ENCODE assay signal across 16 cellular contexts in the genomic region with DNA sequence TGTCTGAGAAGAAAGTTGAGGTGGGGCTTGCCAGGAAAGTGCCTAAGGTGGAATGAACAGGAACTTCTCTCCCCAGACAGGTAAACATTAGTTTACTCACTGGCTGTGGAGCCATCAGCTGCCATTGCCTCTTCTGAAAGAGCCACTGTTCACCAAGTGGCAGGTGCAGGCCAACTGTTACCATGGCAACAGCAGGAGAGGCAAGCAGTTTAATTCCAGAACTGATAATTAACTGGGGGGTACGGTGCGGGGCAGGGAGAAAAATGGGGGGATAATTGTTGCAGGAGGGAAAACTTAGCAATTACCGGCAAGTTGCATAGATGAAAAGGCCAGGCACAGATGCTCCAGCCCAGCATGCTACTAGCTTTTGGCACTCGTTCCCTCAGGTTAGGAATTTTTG.
DNase-seq lines count a peak whose midpoint lies in the region; ATAC-seq and FAIRE-seq lines count a peak whose summit lies in the region.
"Had no signal": no experiment of that assay in that cellular context is flagged by ENCODE, and none has a peak within 500 bp of the region (broad histone marks: within the 10 kb centered on the region; RNA-seq: fewer than 3 reads in every experiment).

No MANE protein-coding gene starts in this region.

- no peak for FAIRE-seq in urothelium cell line (lab: Jason Lieb, UNC)
- FAIRE-seq: HTR-8/SVneo had no signal

- peak; percentile 76 for DNase-seq in DMS53 (lab: John Stamatoyannopoulos, UW)
- peak; percentile 8 to 99 (median 93) for DNase-seq in NCI-H1417 (lab: John Stamatoyannopoulos, UW)
- DNase-seq in NCI-H748 (lab: John Stamatoyannopoulos, UW; ENCODE audit: unreplicated experiment) = peak; percentile 99
- peak; percentile 51 for DNase-seq in medulla oblongata (ENCODE audit: extremely low spot score)
- no peak for DNase-seq in urothelium cell line (ENCODE audit: low spot score)
- DNase-seq in RPMI8226 = no peak
- DNase-seq: activated CD8-positive, alpha-beta T cell treated with anti-CD3 and anti-CD28 coated beads, Interleukin-2, amount 10 ng/mL, durations not matched to agents 7 days and 5 days; activated naive CD8-positive, alpha-beta T cell treated with anti-CD3 and anti-CD28 coated beads, Interleukin-2, amount 50 U/mL, for 24 hours; effector CD8-positive, alpha-beta T cell; HCEC 1CT; occipital lobe; stimulated activated CD4-positive, alpha-beta T cell treated with anti-CD3 and anti-CD28 coated beads, Interleukin-4, amount 100 ng/mL, for 1 hour; WERI-Rb-1 had no signal

- ATAC-seq in HG02571 (IDR thresholded peaks at IDR 0.05; ENCODE audit: unreplicated experiment) (no peak), HG03135 (IDR thresholded peaks at IDR 0.05; ENCODE audit: unreplicated experiment) (no peak)
- ATAC-seq: activated CD8-positive, alpha-beta T cell treated with anti-CD3 and anti-CD28 coated beads, Interleukin-2, amount 10 ng/mL, durations not matched to agents 7 days and 5 days; activated naive CD8-positive, alpha-beta T cell treated with anti-CD3 and anti-CD28 coated beads, Interleukin-2, amount 50 U/mL, for 24 hours had no signal

Comparison
In these comparisons a context has a peak if more than half of its experiments do, and no peak if none do; other contexts are left out.
1. DNase-seq: peak in DMS53 (single experiment), NCI-H1417 (3 of 3), NCI-H748 (single experiment) and medulla oblongata (single experiment); none in urothelium cell line (single experiment) and RPMI8226 (single experiment).